Comparison of ENCODE assay signal across 8 cellular contexts in genomic region chr9:94860678-94861588, GRCh38.
DNase-seq lines count a peak whose midpoint lies in the region; ATAC-seq and TF ChIP-seq lines count a peak whose summit lies in the region.

No MANE protein-coding gene starts in this region.

- peak overlapping the region; percentile 38 for H3K4me3 Mint-ChIP-seq in HFFc6

- no peaks in the 10 kb centered on the region; the same call in 1 of the 2 replicates for H3K27me3 Mint-ChIP-seq in HFFc6 (ENCODE audit: insufficient read depth)

- peak; percentile 26 for ATAC-seq in foreskin keratinocyte

- TF ChIP-seq CTCF in GM12864 (IDR thresholded peaks at IDR 0.05; ENCODE audit: low read depth, low read length, missing control alignments) (no peak), HFFc6 (IDR thresholded peaks at IDR 0.05) (no peak), NB4 (IDR thresholded peaks at IDR 0.05; ENCODE audit: low read depth, low read length) (no peak), foreskin keratinocyte (conservative IDR thresholded peaks at IDR 0.05) (no peak)

- TF ChIP-seq POLR2A in NB4 (IDR thresholded peaks at IDR 0.05; ENCODE audit: extremely low read depth, insufficient read length) = no peak

- no peak overlapping the region for H3K4me3 ChIP-seq in GM12864 (ENCODE audit: low read depth, low read length)
- peak overlapping the region; percentile 23 for H3K4me3 ChIP-seq in NB4 (ENCODE audit: low read depth, low read length)

- DNase-seq in GM12864 (ENCODE audit: low read depth) = peak; percentile 60
- DNase-seq in HFFc6 = peak; percentile 66
- peak; percentile 90 for DNase-seq in NB4 (ENCODE audit: low read depth)
- peak; percentile 52 to 63 for DNase-seq in activated CD4-positive, alpha-beta T cell treated with anti-CD3 and anti-CD28 coated beads, Interleukin-2, amount 50 U/mL, for 48 hours
- no peak for DNase-seq in foreskin keratinocyte
- peak; percentile 42 to 48 for DNase-seq in stimulated activated CD8-positive, alpha-beta memory T cell treated with anti-CD3 and anti-CD28 coated beads, Interleukin-2, amount 100 ng/mL, for 1 hour (ENCODE audit: low read depth in 2 of 2)
- DNase-seq in dedifferentiated amniotic fluid mesenchymal stem cell (ENCODE audit: extremely low spot score) = no peak
- DNase-seq in globus pallidus (ENCODE audit: low spot score) = no peak

- no peaks in the 10 kb centered on the region for H3K9me3 Mint-ChIP-seq in HFFc6

- H3K27ac Mint-ChIP-seq in HFFc6 = peak overlapping the region; percentile 92

- H3K27ac ChIP-seq in foreskin keratinocyte = no peak overlapping the region

- H3K36me3 Mint-ChIP-seq in HFFc6 (ENCODE audit: low read depth) = peaks cover 15% of the 10 kb centered on the region; the same call in 1 of the 2 replicates

- peaks cover 63% of the 10 kb centered on the region for H3K4me1 Mint-ChIP-seq in HFFc6 (ENCODE audit: low read depth)

- no peaks in the 10 kb centered on the region for H3K27me3 ChIP-seq in foreskin keratinocyte

- peaks cover 3% of the 10 kb centered on the region for H3K4me1 ChIP-seq in foreskin keratinocyte

Comparison
In these comparisons a context has a peak if more than half of its experiments do, and no peak if none do; other contexts are left out.
1. DNase-seq: peak in GM12864 (single experiment), HFFc6 (single experiment), NB4 (single experiment), activated CD4-positive, alpha-beta T cell treated with anti-CD3 and anti-CD28 coated beads, Interleukin-2, amount 50 U/mL, for 48 hours (2 of 2) and stimulated activated CD8-positive, alpha-beta memory T cell treated with anti-CD3 and anti-CD28 coated beads, Interleukin-2, amount 100 ng/mL, for 1 hour (2 of 2); none in foreskin keratinocyte (0 of 2), dedifferentiated amniotic fluid mesenchymal stem cell (single experiment) and globus pallidus (single experiment).